12 cellular contexts compared by ENCODE assay signal in genomic region chr19:3479819-3480215, GRCh38. TPM values are rescaled to one million over a fixed set of nuclear protein-coding genes. Genes with fewer than 3 reads are reported as not detected.
DNase-seq lines count a peak whose midpoint lies in the region; ATAC-seq and TF ChIP-seq lines count a peak whose summit lies in the region.
"Had no signal": no experiment of that assay in that cellular context is flagged by ENCODE, and none has a peak within 500 bp of the region (broad histone marks: within the 10 kb centered on the region; RNA-seq: fewer than 3 reads in every experiment).

No MANE protein-coding gene starts in this region.

- H2BK20ac ChIP-seq in H9 (ENCODE audit: low read depth, low read length, poor library complexity, severe bottlenecking), result no peak overlapping the region

- H4K91ac ChIP-seq in H9 (ENCODE audit: insufficient read length, low read depth, low read length), result no peak overlapping the region

- H4K8ac ChIP-seq in H9 (replicated peaks; ENCODE audit: insufficient read length, low read depth, low read length), result no peak overlapping the region

- no peak overlapping the region for H2AFZ ChIP-seq in H9 (ENCODE audit: low read length)

- H4K5ac ChIP-seq in H9 (ENCODE audit: insufficient read length, low read depth, low read length), result no peak overlapping the region

- H3K4me3 Mint-ChIP-seq in CD8-positive, alpha-beta T cell, result no peak overlapping the region
- H3K4me3 Mint-ChIP-seq in H9, result 0 out of 5 replicates have a peak overlapping the region, but pooled peaks of 1 of the 2 experiments have one; percentile 44
- H3K4me3 Mint-ChIP-seq: HFFc6 had no signal

- H3K4me1 ChIP-seq in CD8-positive, alpha-beta T cell (ENCODE audit: insufficient read depth, low read length), result peaks cover 18% of the 10 kb centered on the region
- H3K4me1 ChIP-seq in H9 (ENCODE audit: insufficient read depth, low read length) (no peaks in the 10 kb centered on the region), testis (no peaks in the 10 kb centered on the region)
- H3K4me1 ChIP-seq: thyroid gland had no signal

- no peak overlapping the region for H3K27ac ChIP-seq in CD8-positive, alpha-beta T cell (ENCODE audit: low read depth, low read length)
- no peak overlapping the region for H3K27ac ChIP-seq in H9 (ENCODE audit: insufficient read length, low read depth, low read length)
- no peak overlapping the region for H3K27ac ChIP-seq in testis
- H3K27ac ChIP-seq: thyroid gland had no signal

- H3K4me2 ChIP-seq in H9 (ENCODE audit: insufficient read depth, insufficient read length, low read length), result no peak overlapping the region

- no peak overlapping the region for H3K23ac ChIP-seq in H9 (ENCODE audit: insufficient read length, low read depth, low read length)

- POLR2A ChIA-PET in CD8-positive, alpha-beta T cell (lab: Charles Lee), result no interaction called here

- no peaks in the 10 kb centered on the region for H3K27me3 Mint-ChIP-seq in CD8-positive, alpha-beta T cell (ENCODE audit: low read depth)
- H3K27me3 Mint-ChIP-seq in H9 (ENCODE audit: low read depth), result peaks cover 7% of the 10 kb centered on the region

- peaks cover 10% of the 10 kb centered on the region for H3K4me1 Mint-ChIP-seq in CD8-positive, alpha-beta T cell (ENCODE audit: low read depth)
- H3K4me1 Mint-ChIP-seq in H9, result peaks cover 8 to 23% of the 10 kb centered on the region in 2 experiments

- no peak overlapping the region for H3K14ac ChIP-seq in H9 (ENCODE audit: insufficient read depth, low read length)

- no peaks in the 10 kb centered on the region for H3K36me3 ChIP-seq in CD8-positive, alpha-beta T cell (ENCODE audit: insufficient read depth, low read length)
- H3K36me3 ChIP-seq in kidney epithelial cell (ENCODE audit: control insufficient read depth, insufficient read depth, low read length) (no peaks in the 10 kb centered on the region), testis (ENCODE audit: low read depth, missing control alignments) (no peaks in the 10 kb centered on the region)
- H3K36me3 ChIP-seq: thyroid gland had no signal

- peak in 4 of 7 experiments; percentile 9 to 57 (median 27) for DNase-seq in CD8-positive, alpha-beta T cell
- DNase-seq in H9, result peak; percentile 71
- peak; percentile 20 to 25 for DNase-seq in activated CD4-positive, alpha-beta T cell treated with anti-CD3 and anti-CD28 coated beads, Interleukin-2, amount 50 U/mL, for 48 hours
- no peak for DNase-seq in kidney epithelial cell (ENCODE audit: low read depth)
- DNase-seq in testis, result no peak
- no peak for DNase-seq in putamen (ENCODE audit: low spot score)
- no peak for DNase-seq in posterior cingulate gyrus
- DNase-seq: HFFc6, left ventricle myocardium superior, thyroid gland had no signal

- H3K9me3 ChIP-seq in CD8-positive, alpha-beta T cell (ENCODE audit: low read length), result no peaks in the 10 kb centered on the region
- H3K9me3 ChIP-seq in H9 (ENCODE audit: control insufficient read depth, low read depth, low read length) (no peaks in the 10 kb centered on the region), testis (no peaks in the 10 kb centered on the region)
- H3K9me3 ChIP-seq: thyroid gland had no signal

- no CpG with 5 or more reads among the region's 10 CpGs for WGBS in H9 (ENCODE audit: extremely low coverage, insufficient read length, low lambda C conversion rate)
- 22 to 41% methylated on average over 10 of the region's 10 CpGs for WGBS in testis, 2 donors

- no peaks in the 10 kb centered on the region for H3K27me3 ChIP-seq in CD8-positive, alpha-beta T cell (ENCODE audit: insufficient read depth, low read length)
- H3K27me3 ChIP-seq in H9 (ENCODE audit: insufficient read depth, low read length), result no peaks in the 10 kb centered on the region
- H3K27me3 ChIP-seq in kidney epithelial cell (ENCODE audit: control insufficient read depth, insufficient read depth, low read length), result peaks cover 28% of the 10 kb centered on the region
- no peaks in the 10 kb centered on the region for H3K27me3 ChIP-seq in testis
- H3K27me3 ChIP-seq: thyroid gland had no signal

- no peak overlapping the region for H2BK15ac ChIP-seq in H9 (ENCODE audit: low read depth, low read length)

- CTCF ChIA-PET in CD8-positive, alpha-beta T cell (lab: Charles Lee), result interaction anchor here (0.9 to 1.3 kb wide), 4 partner anchors 155 to 177 kb away, joined by 3 to 4 read pairs (median 4); no protein-coding TSS in a partner anchor

- no peaks in the 10 kb centered on the region for H3K9me3 Mint-ChIP-seq in CD8-positive, alpha-beta T cell
- H3K9me3 Mint-ChIP-seq in H9, result peaks cover 0 to 8% of the 10 kb centered on the region in 2 experiments; a peak in 1 of 5 replicates
- H3K9me3 Mint-ChIP-seq: HFFc6, IgD-negative memory B cell had no signal

- H2BK5ac ChIP-seq in H9 (ENCODE audit: insufficient read length, low read length), result no peak overlapping the region

- H3K18ac ChIP-seq in H9 (ENCODE audit: insufficient read length, low read depth, low read length), result no peak overlapping the region

- no peak overlapping the region for H3T11ph ChIP-seq in H9 (ENCODE audit: low read length)

- H3K4ac ChIP-seq in H9 (ENCODE audit: low read depth, low read length), result no peak overlapping the region

- no peak overlapping the region for H3K4me3 ChIP-seq in CD8-positive, alpha-beta T cell (ENCODE audit: low read depth, low read length)
- H3K4me3 ChIP-seq in kidney epithelial cell (ENCODE audit: low read depth, low read length) (peak overlapping the region; percentile 2), testis (no peak overlapping the region)
- H3K4me3 ChIP-seq: thyroid gland had no signal

- H3K23me2 ChIP-seq in H9 (ENCODE audit: insufficient read length, low read depth, low read length, poor library complexity, severe bottlenecking), result peaks cover 4% of the 10 kb centered on the region

- peak; percentile 60 for ATAC-seq in CD8-positive, alpha-beta T cell
- no peak for ATAC-seq in HG02571 (IDR thresholded peaks at IDR 0.05; ENCODE audit: unreplicated experiment)
- ATAC-seq: left ventricle myocardium superior had no signal

- intact Hi-C loops in CD8-positive, alpha-beta T cell (cut with DNase I, micrococcal nuclease), result loop anchor here in 1 of 2 experiments (2.0 kb wide), 1 partner anchor 45 kb away; no protein-coding TSS in a partner anchor
- intact Hi-C loops in testis (cut with DNase I; ENCODE audit: low total_unique reads) (no loop called here), posterior cingulate gyrus (cut with DNase I) (no loop called here)

- H3K79me1 ChIP-seq in H9 (ENCODE audit: insufficient read depth, low read depth, low read length, poor library complexity, severe bottlenecking), result no peaks in the 10 kb centered on the region

- no peak for TF ChIP-seq CTCF in CD8-positive, alpha-beta T cell (IDR thresholded peaks at IDR 0.05)
- TF ChIP-seq CTCF in H9 (conservative IDR thresholded peaks at IDR 0.05) (no peak), kidney epithelial cell (IDR thresholded peaks at IDR 0.05; ENCODE audit: insufficient read depth, low read length, poor library complexity, severe bottlenecking) (no peak), testis (IDR thresholded peaks at IDR 0.05) (no peak)

- no peak for TF ChIP-seq POLR2A in testis (IDR thresholded peaks at IDR 0.05)

- H3K79me2 ChIP-seq in H9 (ENCODE audit: insufficient read depth, low read length), result no peaks in the 10 kb centered on the region

- no peak overlapping the region for H3K9ac ChIP-seq in H9 (ENCODE audit: extremely low read depth, insufficient read length, low read length)

- H2AK5ac ChIP-seq in H9 (ENCODE audit: insufficient read length, low read length), result no peak overlapping the region

- H3K36me3 Mint-ChIP-seq in CD8-positive, alpha-beta T cell, result no peaks in the 10 kb centered on the region
- no peaks in the 10 kb centered on the region; a peak in 1 of 7 replicates for H3K36me3 Mint-ChIP-seq in H9 (ENCODE audit: insufficient read depth in 1 of 3, low read depth in 3 of 3)
- H3K36me3 Mint-ChIP-seq: IgD-negative memory B cell had no signal

- H4K20me1 ChIP-seq in H9 (ENCODE audit: control insufficient read depth, insufficient read depth, insufficient read length), result no peaks in the 10 kb centered on the region

- no peak overlapping the region for H3K56ac ChIP-seq in H9 (ENCODE audit: insufficient read length, low read depth, low read length)

- H3K27ac Mint-ChIP-seq in CD8-positive, alpha-beta T cell, result no peak overlapping the region
- H3K27ac Mint-ChIP-seq in H9, result no peak overlapping the region
- H3K27ac Mint-ChIP-seq: HFFc6 had no signal

- H2BK120ac ChIP-seq in H9 (ENCODE audit: low read depth, low read length, poor library complexity, severe bottlenecking), result no peak overlapping the region

- no peak overlapping the region for H2BK12ac ChIP-seq in H9 (ENCODE audit: insufficient read length, low read depth, low read length)

RNA-seq across cellular contexts. Expression of gene SMIM24, which starts 0.5 kb away (rescaled TPM):
- under 1 TPM in 1 of 2 experiments, not detected in 1; 0.56 TPM for total RNA-seq in CD8-positive, alpha-beta T cell
- 1.3 and 1.9 TPM in 2 replicates for total RNA-seq in H9 (2021)
- 8.1 and 14.7 TPM in 2 replicates for total RNA-seq in kidney epithelial cell
- total RNA-seq in testis, result 1 to 10 TPM; 1.3 to 3.1 TPM
- polyA plus RNA-seq in testis (ENCODE audit: insufficient read depth, low read depth, low replicate concordance), result 10.1 TPM
- total RNA-seq: HFFc6, left ventricle myocardium superior, thyroid gland had no signal
- polyA plus RNA-seq: IgD-negative memory B cell had no signal

RNA-seq across cellular contexts. Expression of gene SMIM44, which starts 3.4 kb away (rescaled TPM):
- total RNA-seq in CD8-positive, alpha-beta T cell, result not detected
- total RNA-seq in H9 (2021) (not detected in 2 replicates), kidney epithelial cell (0.62 and 1.2 TPM in 2 replicates), testis (not detected)
- not detected for polyA plus RNA-seq in testis (ENCODE audit: insufficient read depth, low read depth, low replicate concordance)
- total RNA-seq: HFFc6, left ventricle myocardium superior, thyroid gland had no signal
- polyA plus RNA-seq: IgD-negative memory B cell had no signal

RNA-seq across cellular contexts. Expression of gene DOHH, which starts 20.7 kb away (rescaled TPM):
- 1 to 10 TPM; 3.4 to 3.9 TPM for total RNA-seq in CD8-positive, alpha-beta T cell
- 16.5 and 18.1 TPM in 2 replicates for total RNA-seq in H9 (2021)
- total RNA-seq in kidney epithelial cell, result 32.9 and 33.0 TPM in 2 replicates
- 10 to 100 TPM; 23.5 to 29.1 TPM for total RNA-seq in testis
- polyA plus RNA-seq in testis (ENCODE audit: insufficient read depth, low read depth, low replicate concordance), result 10.7 TPM

RNA-seq across cellular contexts. Expression of gene FZR1, which starts 26.3 kb away (rescaled TPM):
- 100 to 1,000 TPM; 130 to 142 TPM for total RNA-seq in CD8-positive, alpha-beta T cell
- total RNA-seq in H9 (2021) (46.0 and 51.4 TPM in 2 replicates), kidney epithelial cell (51.9 and 57.6 TPM in 2 replicates), testis (10 to 100 TPM; 91.2 to 95.1 TPM)
- polyA plus RNA-seq in testis (ENCODE audit: insufficient read depth, low read depth, low replicate concordance), result 123 TPM

RNA-seq across cellular contexts. Expression of gene TEKTIP1, which starts 59.2 kb away (rescaled TPM):
- total RNA-seq in CD8-positive, alpha-beta T cell, result 1 to 10 TPM; 5.2 to 6.4 TPM
- total RNA-seq in H9 (2021) (1.2 and 1.3 TPM in 2 replicates), kidney epithelial cell (not detected in 2 replicates), testis (10 to 100 TPM; 35.8 to 55.9 TPM)
- polyA plus RNA-seq in testis (ENCODE audit: insufficient read depth, low read depth, low replicate concordance), result 68.2 TPM
- polyA plus RNA-seq: IgD-negative memory B cell had no signal

Comparison
In these comparisons a context has a peak if more than half of its experiments do, and no peak if none do; other contexts are left out.
1. DNase-seq: peak in CD8-positive, alpha-beta T cell (4 of 7), H9 (single experiment) and activated CD4-positive, alpha-beta T cell treated with anti-CD3 and anti-CD28 coated beads, Interleukin-2, amount 50 U/mL, for 48 hours (2 of 2); none in kidney epithelial cell (single experiment), testis (single experiment), putamen (single experiment) and posterior cingulate gyrus (0 of 10).